12 cellular contexts compared by ENCODE assay signal in genomic region chr11:690738-691633, GRCh38. TPM values are rescaled to one million over a fixed set of nuclear protein-coding genes. Genes with fewer than 3 reads are reported as not detected.
A peak's percentile ranks its signal among the peaks of the same experiment; 100 is the strongest.
DNase-seq lines count a peak whose midpoint lies in the region; ATAC-seq and TF ChIP-seq lines count a peak whose summit lies in the region.
"Had no signal": no experiment of that assay in that cellular context is flagged by ENCODE, and none has a peak within 500 bp of the region (broad histone marks: within the 10 kb centered on the region; RNA-seq: fewer than 3 reads in every experiment).

No MANE protein-coding gene starts in this region.

- no peak for TF ChIP-seq CTCF in neural crest cell (conservative IDR thresholded peaks at IDR 0.05)

- no peak for ATAC-seq in central memory CD8-positive, alpha-beta T cell (replicated peaks; ENCODE audit: extremely low read depth, poor library complexity, severe bottlenecking)
- ATAC-seq in HG02678 (IDR thresholded peaks at IDR 0.05; ENCODE audit: unreplicated experiment), result no peak
- ATAC-seq: right cardiac atrium had no signal

- no peaks in the 10 kb centered on the region for H3K27me3 Mint-ChIP-seq in T-helper 1 cell treated with Interleukin-12 subunit alpha and Interleukin-12 subunit beta and Interleukin-4 antibody, amounts not matched to agents 30 μg/mL and 1 μg/mL, for 36 hours (ENCODE audit: low read depth)
- H3K27me3 Mint-ChIP-seq in central memory CD8-positive, alpha-beta T cell, result no peaks in the 10 kb centered on the region
- H3K27me3 Mint-ChIP-seq in neural crest cell (ENCODE audit: low read depth), result no peaks in the 10 kb centered on the region

- peak overlapping the region; percentile 12 for H3K27ac Mint-ChIP-seq in T-helper 1 cell treated with Interleukin-12 subunit alpha and Interleukin-12 subunit beta and Interleukin-4 antibody, amounts not matched to agents 30 μg/mL and 1 μg/mL, for 36 hours
- H3K27ac Mint-ChIP-seq in central memory CD8-positive, alpha-beta T cell (ENCODE audit: low read depth), result peak overlapping the region; percentile 91
- no peak overlapping the region for H3K27ac Mint-ChIP-seq in neural crest cell (ENCODE audit: unreplicated experiment)

- peaks cover 32% of the 10 kb centered on the region for H3K4me1 Mint-ChIP-seq in T-helper 1 cell treated with Interleukin-12 subunit alpha and Interleukin-12 subunit beta and Interleukin-4 antibody, amounts not matched to agents 30 μg/mL and 1 μg/mL, for 36 hours (ENCODE audit: low read depth)
- peaks cover 24% of the 10 kb centered on the region for H3K4me1 Mint-ChIP-seq in central memory CD8-positive, alpha-beta T cell
- H3K4me1 Mint-ChIP-seq in neural crest cell, result peaks cover 26% of the 10 kb centered on the region

- peak; percentile 47 for DNase-seq in G401 (ENCODE audit: low spot score)
- no peak for DNase-seq in central memory CD8-positive, alpha-beta T cell (ENCODE audit: low spot score in 2 of 2)
- no peak for DNase-seq in neural crest cell (ENCODE audit: low read depth, low spot score)
- DNase-seq in DMS79 (lab: John Stamatoyannopoulos, UW), result no peak
- no peak for DNase-seq in NCI-H510A treated with DMSO at 0.1 percent for 48 hours (lab: John Stamatoyannopoulos, UW)
- no peak for DNase-seq in amniotic stem cell (lab: John Stamatoyannopoulos, UW)
- DNase-seq: Calu3 had no signal

- in situ Hi-C loops in G401 (cut with HindIII; ENCODE audit: low sequenced_read_pairs), result no loop called here

- H3K4me3 Mint-ChIP-seq in T-helper 1 cell treated with Interleukin-12 subunit alpha and Interleukin-12 subunit beta and Interleukin-4 antibody, amounts not matched to agents 30 μg/mL and 1 μg/mL, for 36 hours, result peak overlapping the region; percentile 18
- no peak overlapping the region for H3K4me3 Mint-ChIP-seq in central memory CD8-positive, alpha-beta T cell
- peak overlapping the region; percentile 38 for H3K4me3 Mint-ChIP-seq in neural crest cell

- peaks cover 9% of the 10 kb centered on the region for H3K36me3 Mint-ChIP-seq in T-helper 1 cell treated with Interleukin-12 subunit alpha and Interleukin-12 subunit beta and Interleukin-4 antibody, amounts not matched to agents 30 μg/mL and 1 μg/mL, for 36 hours (ENCODE audit: low read depth)
- H3K36me3 Mint-ChIP-seq in central memory CD8-positive, alpha-beta T cell (ENCODE audit: insufficient read depth), result peaks cover 32% of the 10 kb centered on the region
- H3K36me3 Mint-ChIP-seq in neural crest cell (ENCODE audit: low read depth), result peaks cover 7% of the 10 kb centered on the region

- H3K9me3 Mint-ChIP-seq in T-helper 1 cell treated with Interleukin-12 subunit alpha and Interleukin-12 subunit beta and Interleukin-4 antibody, amounts not matched to agents 30 μg/mL and 1 μg/mL, for 36 hours, result no peaks in the 10 kb centered on the region
- no peaks in the 10 kb centered on the region for H3K9me3 Mint-ChIP-seq in central memory CD8-positive, alpha-beta T cell
- no peaks in the 10 kb centered on the region for H3K9me3 Mint-ChIP-seq in neural crest cell

RNA-seq across cellular contexts. Expression of gene DEAF1, which starts 4.0 kb away (rescaled TPM):
- total RNA-seq in G401 (2014; rRNA removed; shearing (Covaris generic)), result 70.5 and 73.2 TPM in 2 replicates
- 60.9 and 67.0 TPM in 2 replicates for total RNA-seq in neural crest cell

RNA-seq across cellular contexts. Expression of gene TMEM80, which starts 4.6 kb away (rescaled TPM):
- 14.8 and 19.8 TPM in 2 replicates for total RNA-seq in G401 (2014; rRNA removed; shearing (Covaris generic))
- 19.9 and 26.8 TPM in 2 replicates for total RNA-seq in neural crest cell

RNA-seq across cellular contexts. Expression of gene EPS8L2, which starts 15.0 kb away (rescaled TPM):
- total RNA-seq in G401 (2014; rRNA removed; shearing (Covaris generic)), result 18.2 and 27.9 TPM in 2 replicates
- total RNA-seq in neural crest cell, result 2.6 and 3.9 TPM in 2 replicates

RNA-seq across cellular contexts. Expression of gene DRD4, which starts 53.9 kb away (rescaled TPM):
- total RNA-seq in G401 (2014; rRNA removed; shearing (Covaris generic)), result not detected in 2 replicates
- 0.30 and 0.63 TPM in 2 replicates for total RNA-seq in neural crest cell
- total RNA-seq: epithelial cell of proximal tubule, LHCN-M2 had no signal

RNA-seq across cellular contexts. Expression of gene TALDO1, which starts 56.3 kb away (rescaled TPM):
- 201 and 229 TPM in 2 replicates for total RNA-seq in G401 (2014; rRNA removed; shearing (Covaris generic))
- total RNA-seq in neural crest cell, result 154 and 163 TPM in 2 replicates
